ENCODE assay signal across 1 cellular context in genomic region chr19:9934132-9934950, GRCh38.
TF ChIP-seq lines count a peak whose summit lies in the region.

No MANE protein-coding gene starts in this region.

TF ChIP-seq in HepG2, 621 proteins besides CTCF, POLR2A, EP300 and RAD21 (continued from another document):
- peak; percentile 36; the same call in 1 of the 2 replicates for TF ChIP-seq ZNF687 (CRISPR knock-in tag; IDR thresholded peaks at IDR 0.05)
- TF ChIP-seq HMGXB3 (CRISPR knock-in tag; IDR thresholded peaks at IDR 0.05; ENCODE audit: borderline replicate concordance) = 0 out of 2 replicates have a peak, but pooled peaks have one; percentile 35
- TF ChIP-seq MYC (CRISPR knock-in tag; IDR thresholded peaks at IDR 0.05; ENCODE audit: borderline replicate concordance) = peak; percentile 19; the same call in 1 of the 2 replicates
- 0 out of 2 replicates have a peak, but pooled peaks have one; percentile 7 for TF ChIP-seq ETV5 (CRISPR knock-in tag; IDR thresholded peaks at IDR 0.05; ENCODE audit: borderline replicate concordance)
- TF ChIP-seq ZNF282 (IDR thresholded peaks at IDR 0.05; ENCODE audit: partially characterized antibody) = no peak
- no peak for TF ChIP-seq ZBTB20 (CRISPR knock-in tag; IDR thresholded peaks at IDR 0.05; ENCODE audit: borderline replicate concordance, low read depth)
- no peak for TF ChIP-seq SP1 (IDR thresholded peaks at IDR 0.05)
- TF ChIP-seq SP1 (CRISPR knock-in tag; IDR thresholded peaks at IDR 0.05) = peak; percentile 89
- 0 out of 2 replicates have a peak, but pooled peaks have one; percentile 39 for TF ChIP-seq ZBTB7B (CRISPR knock-in tag; IDR thresholded peaks at IDR 0.05)
- TF ChIP-seq GTF3A (CRISPR knock-in tag; conservative IDR thresholded peaks at IDR 0.05) = no peak
- no peak for TF ChIP-seq PLSCR1 (CRISPR knock-in tag; IDR thresholded peaks at IDR 0.05; ENCODE audit: borderline replicate concordance)
- TF ChIP-seq HNRNPL (IDR thresholded peaks at IDR 0.05; ENCODE audit: low read depth, low read length) = no peak
- 0 out of 2 replicates have a peak, but pooled peaks have one; percentile 31 for TF ChIP-seq ZNF501 (CRISPR knock-in tag; IDR thresholded peaks at IDR 0.05)
- TF ChIP-seq FOXM1 (CRISPR knock-in tag; IDR thresholded peaks at IDR 0.05) = no peak
- TF ChIP-seq HMGXB4 (CRISPR knock-in tag; IDR thresholded peaks at IDR 0.05; ENCODE audit: borderline replicate concordance in 1 of 2, low read depth in 1 of 2) = 0 out of 4 replicates have a peak, but pooled peaks of 1 of the 2 experiments have one; percentile 25
- TF ChIP-seq HOXA3 (CRISPR knock-in tag; IDR thresholded peaks at IDR 0.05) = peak; percentile 37; the same call in 1 of the 2 replicates
- TF ChIP-seq CEBPG (CRISPR knock-in tag; IDR thresholded peaks at IDR 0.05) = peak; percentile 72
- peak; percentile 18; the same call in 1 of the 2 replicates for TF ChIP-seq SMC3 (IDR thresholded peaks at IDR 0.05; ENCODE audit: low read length)
- peak; percentile 28; the same call in 1 of the 2 replicates for TF ChIP-seq IKZF5 (CRISPR knock-in tag; IDR thresholded peaks at IDR 0.05)
- TF ChIP-seq HINFP (CRISPR knock-in tag; IDR thresholded peaks at IDR 0.05; ENCODE audit: low read depth) = 0 out of 2 replicates have a peak, but pooled peaks have one; percentile 35
- peak; percentile 88 for TF ChIP-seq SP4 (CRISPR knock-in tag; IDR thresholded peaks at IDR 0.05)
- peak; percentile 39 for TF ChIP-seq RBM39 (IDR thresholded peaks at IDR 0.05; ENCODE audit: low read depth, low read length, poor library complexity, severe bottlenecking)
- TF ChIP-seq CREB1 (IDR thresholded peaks at IDR 0.05) = no peak
- peak; percentile 51 for TF ChIP-seq CREB1 (CRISPR knock-in tag; IDR thresholded peaks at IDR 0.05)
- TF ChIP-seq TAF1 (CRISPR knock-in tag; IDR thresholded peaks at IDR 0.05) = 0 out of 2 replicates have a peak, but pooled peaks have one; percentile 25
- 0 out of 2 replicates have a peak, but pooled peaks have one; percentile 42 for TF ChIP-seq JUN (CRISPR knock-in tag; IDR thresholded peaks at IDR 0.05)
- TF ChIP-seq SALL2 (CRISPR knock-in tag; IDR thresholded peaks at IDR 0.05) = 0 out of 2 replicates have a peak, but pooled peaks have one; percentile 37
- TF ChIP-seq ZNF691 (CRISPR knock-in tag; IDR thresholded peaks at IDR 0.05; ENCODE audit: borderline replicate concordance, low read depth) = 0 out of 2 replicates have a peak, but pooled peaks have one; percentile 36
